Comparison of ENCODE assay signal across 22 cellular contexts in the genomic region with DNA sequence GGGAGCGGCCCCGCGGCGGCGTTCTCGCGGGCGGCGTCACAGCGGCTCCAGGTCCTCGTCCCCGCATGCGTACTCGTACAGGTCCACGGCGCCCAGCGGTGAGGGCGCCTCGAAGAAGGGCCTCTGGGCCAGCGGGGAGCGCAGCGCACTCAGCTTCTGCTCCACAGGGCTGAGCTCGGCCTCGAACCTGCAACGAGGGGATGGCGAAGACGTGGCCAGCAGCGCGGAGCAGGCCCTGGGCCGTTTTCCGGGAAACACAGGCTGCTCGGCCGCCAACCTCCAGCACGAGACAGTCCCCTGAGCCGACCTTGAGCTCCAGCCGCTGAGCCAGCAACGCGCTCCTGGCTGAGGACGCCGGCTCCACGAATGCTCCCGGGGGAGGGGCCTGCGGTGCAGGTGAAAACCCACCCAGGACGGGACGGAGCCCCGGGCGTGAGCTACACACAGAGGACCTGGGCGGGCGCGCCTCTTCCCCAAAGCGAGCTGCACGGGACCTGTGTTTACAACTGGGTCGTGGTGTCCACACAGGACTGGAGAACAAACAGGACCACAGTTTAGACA. TPM values are rescaled to one million over a fixed set of nuclear protein-coding genes. Genes with fewer than 3 reads are reported as not detected.
A peak's percentile ranks its signal among the peaks of the same experiment; 100 is the strongest.
DNase-seq lines count a peak whose midpoint lies in the region; ATAC-seq and TF ChIP-seq lines count a peak whose summit lies in the region.
"Had no signal": no experiment of that assay in that cellular context is flagged by ENCODE, and none has a peak within 500 bp of the region (broad histone marks: within the 10 kb centered on the region; RNA-seq: fewer than 3 reads in every experiment).

No MANE protein-coding gene starts in this region.

- no peak for TF ChIP-seq CTCF in WERI-Rb-1 (IDR thresholded peaks at IDR 0.05; ENCODE audit: low read depth, low read length)

- H3K27me3 ChIP-seq in WERI-Rb-1 (ENCODE audit: insufficient read depth, low read depth, severe bottlenecking) (peaks cover 8% of the 10 kb centered on the region), GM23248 (replicated peaks; ENCODE audit: insufficient read depth) (no peaks in the 10 kb centered on the region)

- H3K36me3 ChIP-seq in WERI-Rb-1, result peaks cover 23% of the 10 kb centered on the region
- no peaks in the 10 kb centered on the region for H3K36me3 ChIP-seq in GM23248 (ENCODE audit: low read depth)

- no peaks in the 10 kb centered on the region for H3K79me2 ChIP-seq in GM23248 (ENCODE audit: insufficient read depth)

- no peak overlapping the region for H3K9ac ChIP-seq in GM23248
- H3K9ac ChIP-seq: BLaER1 treated with 17β-estradiol and CSF1 and Interleukin-3, amounts not matched to agents 10 nM and 100 nM had no signal

- H2AFZ ChIP-seq in GM23248, result no peak overlapping the region

- no peak overlapping the region for H3K4me3 Mint-ChIP-seq in activated CD4-positive, alpha-beta T cell treated with anti-CD3 and anti-CD28 coated beads, Interleukin-2, amount 10 ng/mL, durations not matched to agents 7 days and 5 days
- no peak overlapping the region for H3K4me3 Mint-ChIP-seq in effector memory CD8-positive, alpha-beta T cell
- H3K4me3 Mint-ChIP-seq: CD8-positive, alpha-beta T cell had no signal

- CTCF ChIA-PET in activated CD4-positive, alpha-beta T cell treated with anti-CD3 and anti-CD28 coated beads, Interleukin-2, amount 10 ng/mL, durations not matched to agents 7 days and 5 days (lab: Charles Lee), result no interaction called here

- no peak overlapping the region for H3K4me3 ChIP-seq in WERI-Rb-1 (ENCODE audit: low read depth, low read length)
- H3K4me3 ChIP-seq in GM23248, result no peak overlapping the region
- H3K4me3 ChIP-seq: BLaER1 treated with 17β-estradiol and CSF1 and Interleukin-3, amounts not matched to agents 10 nM and 100 nM had no signal

- in situ Hi-C loops in GM23248 (cut with MboI), result no loop called here

- DNase-seq in activated CD4-positive, alpha-beta T cell treated with anti-CD3 and anti-CD28 coated beads, Interleukin-2, amount 10 ng/mL, durations not matched to agents 7 days and 5 days, result peak; percentile 3
- no peak for DNase-seq in activated CD4-positive, alpha-beta T cell treated with anti-CD3 and anti-CD28 coated beads for 48 hours
- DNase-seq in WERI-Rb-1 (peak; percentile 5), left ventricle myocardium superior (peak; percentile 37), posterior vena cava (ENCODE audit: low spot score) (peak; percentile 76), GM23248 (no peak), H4 (ENCODE audit: low spot score) (no peak)
- DNase-seq in effector memory CD8-positive, alpha-beta T cell, result no peak
- DNase-seq: ACHN; CD8-positive, alpha-beta T cell; DMS153; GOT3; KG1; NCI-H1105; NCI-H146; NCI-H2029; NCI-H226; NCI-H510A treated with DMSO at 0.1 percent for 48 hours; NCI-H748 treated with DMSO at 0.1 percent for 48 hours had no signal

- no peak overlapping the region for H3K4me2 ChIP-seq in GM23248 (ENCODE audit: unreplicated experiment)
- H3K4me2 ChIP-seq: BLaER1 treated with 17β-estradiol and CSF1 and Interleukin-3, amounts not matched to agents 10 nM and 100 nM had no signal

- H3K36me3 Mint-ChIP-seq in activated CD4-positive, alpha-beta T cell treated with anti-CD3 and anti-CD28 coated beads, Interleukin-2, amount 10 ng/mL, durations not matched to agents 7 days and 5 days (ENCODE audit: low read depth), result peaks cover 24% of the 10 kb centered on the region
- H3K36me3 Mint-ChIP-seq in effector memory CD8-positive, alpha-beta T cell (ENCODE audit: insufficient read depth), result peaks cover 8% of the 10 kb centered on the region

- H3K27me3 Mint-ChIP-seq in activated CD4-positive, alpha-beta T cell treated with anti-CD3 and anti-CD28 coated beads, Interleukin-2, amount 10 ng/mL, durations not matched to agents 7 days and 5 days, result peaks cover 3% of the 10 kb centered on the region
- H3K27me3 Mint-ChIP-seq in effector memory CD8-positive, alpha-beta T cell, result peaks cover 0 to 8% of the 10 kb centered on the region in 2 donors

- no peak for ATAC-seq in left ventricle myocardium superior
- no peak for ATAC-seq in effector memory CD8-positive, alpha-beta T cell (replicated peaks)
- ATAC-seq: CD8-positive, alpha-beta T cell; Panc1 had no signal

- no peaks in the 10 kb centered on the region for H3F3A ChIP-seq in GM23248 (ENCODE audit: insufficient read depth)

- H3K9me2 ChIP-seq in GM23248 (ENCODE audit: insufficient read depth), result no peaks in the 10 kb centered on the region

- 96 to 98% methylated on average over 46 to 53 of the region's 53 CpGs for WGBS in GM23248 (ENCODE audit: low coverage in 1 of 2, low lambda C conversion rate in 2 of 2, missing lambda C conversion rate in 2 of 2), 2 experiments

- H3K9me3 Mint-ChIP-seq in activated CD4-positive, alpha-beta T cell treated with anti-CD3 and anti-CD28 coated beads, Interleukin-2, amount 10 ng/mL, durations not matched to agents 7 days and 5 days, result peaks cover under 1% of the 10 kb centered on the region
- no peaks in the 10 kb centered on the region for H3K9me3 Mint-ChIP-seq in effector memory CD8-positive, alpha-beta T cell

- H3K4me1 ChIP-seq in GM23248 (ENCODE audit: insufficient read depth), result peaks cover 3% of the 10 kb centered on the region

- H3K27ac Mint-ChIP-seq in activated CD4-positive, alpha-beta T cell treated with anti-CD3 and anti-CD28 coated beads, Interleukin-2, amount 10 ng/mL, durations not matched to agents 7 days and 5 days, result no peak overlapping the region
- no peak overlapping the region for H3K27ac Mint-ChIP-seq in effector memory CD8-positive, alpha-beta T cell
- H3K27ac Mint-ChIP-seq: CD8-positive, alpha-beta T cell had no signal

- no peaks in the 10 kb centered on the region for H3K9me3 ChIP-seq in WERI-Rb-1 (ENCODE audit: severe bottlenecking)
- no peaks in the 10 kb centered on the region for H3K9me3 ChIP-seq in GM23248 (ENCODE audit: low read depth)

- no peaks in the 10 kb centered on the region for H4K20me1 ChIP-seq in GM23248 (ENCODE audit: insufficient read depth)

- H3K4me1 Mint-ChIP-seq in activated CD4-positive, alpha-beta T cell treated with anti-CD3 and anti-CD28 coated beads, Interleukin-2, amount 10 ng/mL, durations not matched to agents 7 days and 5 days, result no peaks in the 10 kb centered on the region
- peaks cover 0 to 4% of the 10 kb centered on the region in 2 donors for H3K4me1 Mint-ChIP-seq in effector memory CD8-positive, alpha-beta T cell (ENCODE audit: low read depth in 2 of 2)

- POLR2A ChIA-PET in activated CD4-positive, alpha-beta T cell treated with anti-CD3 and anti-CD28 coated beads, Interleukin-2, amount 10 ng/mL, durations not matched to agents 7 days and 5 days (lab: Charles Lee), result no interaction called here

- intact Hi-C loops in left ventricle myocardium superior (cut with micrococcal nuclease), result no loop called here
- intact Hi-C loops in posterior vena cava (cut with DNase I), result no loop called here

- H3K27ac ChIP-seq in WERI-Rb-1, result no peak overlapping the region
- H3K27ac ChIP-seq in GM23248, result no peak overlapping the region
- H3K27ac ChIP-seq: 22Rv1; BLaER1 treated with 17β-estradiol and CSF1 and Interleukin-3, amounts not matched to agents 10 nM and 100 nM had no signal

RNA-seq across cellular contexts. Expression of gene GTPBP6, which starts 15.8 kb away (rescaled TPM):
- 10 to 100 TPM; 48.5 to 52.1 TPM for total RNA-seq in activated CD4-positive, alpha-beta T cell treated with anti-CD3 and anti-CD28 coated beads, Interleukin-2, amount 10 ng/mL, durations not matched to agents 7 days and 5 days
- total RNA-seq in left ventricle myocardium superior (51.9 TPM), posterior vena cava (10 to 100 TPM; 31.1 to 34.9 TPM)
- total RNA-seq in GM23248 (2014; rRNA removed; shearing (Covaris generic)), result 32.4 and 34.5 TPM in 2 replicates
- 28.1 TPM in 2 replicates for polyA plus RNA-seq in GM23248 (2016; fragmentation: Nextera tagmentation; extraction: Ambion mirVana)
- total RNA-seq in H4 (2014; rRNA removed; shearing (Covaris generic)), result 39.2 and 40.2 TPM in 2 replicates

RNA-seq across cellular contexts. Expression of gene PPP2R3B, which starts 52.3 kb away (rescaled TPM):
- 10 to 100 TPM; 30.6 to 33.8 TPM for total RNA-seq in activated CD4-positive, alpha-beta T cell treated with anti-CD3 and anti-CD28 coated beads, Interleukin-2, amount 10 ng/mL, durations not matched to agents 7 days and 5 days
- total RNA-seq in left ventricle myocardium superior (194 TPM), posterior vena cava (10 to 100 TPM; 17.9 to 23.4 TPM)
- 16.6 and 20.5 TPM in 2 replicates for total RNA-seq in GM23248 (2014; rRNA removed; shearing (Covaris generic))
- 4.7 and 7.4 TPM in 2 replicates for polyA plus RNA-seq in GM23248 (2016; fragmentation: Nextera tagmentation; extraction: Ambion mirVana)
- total RNA-seq in H4 (2014; rRNA removed; shearing (Covaris generic)), result 12.6 and 34.7 TPM in 2 replicates

RNA-seq across cellular contexts. Expression of gene PLCXD1, which starts 53.2 kb away (rescaled TPM):
- 10 to 100 TPM; 60.1 to 63.4 TPM for total RNA-seq in activated CD4-positive, alpha-beta T cell treated with anti-CD3 and anti-CD28 coated beads, Interleukin-2, amount 10 ng/mL, durations not matched to agents 7 days and 5 days
- total RNA-seq in left ventricle myocardium superior (6.8 TPM), posterior vena cava (1 to 10 TPM; 3.1 to 5.6 TPM)
- 2.1 and 4.3 TPM in 2 replicates for total RNA-seq in GM23248 (2014; rRNA removed; shearing (Covaris generic))
- 3.3 and 3.4 TPM in 2 replicates for polyA plus RNA-seq in GM23248 (2016; fragmentation: Nextera tagmentation; extraction: Ambion mirVana)
- total RNA-seq in H4 (2014; rRNA removed; shearing (Covaris generic)), result 7.7 and 8.1 TPM in 2 replicates

Comparison
In these comparisons a context has a peak if more than half of its experiments do, and no peak if none do; other contexts are left out.
1. DNase-seq: peak in activated CD4-positive, alpha-beta T cell treated with anti-CD3 and anti-CD28 coated beads, Interleukin-2, amount 10 ng/mL, durations not matched to agents 7 days and 5 days (single experiment), WERI-Rb-1 (single experiment), left ventricle myocardium superior (single experiment) and posterior vena cava (single experiment); none in activated CD4-positive, alpha-beta T cell treated with anti-CD3 and anti-CD28 coated beads for 48 hours (single experiment), effector memory CD8-positive, alpha-beta T cell (0 of 3), GM23248 (single experiment) and H4 (single experiment).